Comparison of ENCODE assay signal across 8 cellular contexts in genomic region chr1:151838491-151839412, GRCh38. TPM values are rescaled to one million over a fixed set of nuclear protein-coding genes. Genes with fewer than 3 reads are reported as not detected.
DNase-seq lines count a peak whose midpoint lies in the region; ATAC-seq and TF ChIP-seq lines count a peak whose summit lies in the region.

No MANE protein-coding gene starts in this region.

- CTCF ChIA-PET in activated CD4-positive, alpha-beta T cell treated with anti-CD3 and anti-CD28 coated beads, Interleukin-2, amount 10 ng/mL, durations not matched to agents 7 days and 5 days (lab: Charles Lee): interaction anchor here (0.8 to 2.6 kb wide), 7 partner anchors 9 to 184 kb away, joined by 3 to 18 read pairs (median 3); no protein-coding TSS in a partner anchor

- H3K4me3 ChIP-seq in thoracic aorta: peak overlapping the region; percentile 77

- peak overlapping the region; percentile 82 for H3K27ac Mint-ChIP-seq in activated CD4-positive, alpha-beta T cell treated with anti-CD3 and anti-CD28 coated beads, Interleukin-2, amount 10 ng/mL, durations not matched to agents 7 days and 5 days

- no peak for DNase-seq in activated CD4-positive, alpha-beta T cell treated with anti-CD3 and anti-CD28 coated beads, Interleukin-2, amount 10 ng/mL, durations not matched to agents 7 days and 5 days
- DNase-seq in activated CD4-positive, alpha-beta T cell treated with anti-CD3 and anti-CD28 coated beads, Interleukin-2, amount 50 U/mL, for 1 hour: no peak
- DNase-seq in left lobe of liver (ENCODE audit: low spot score): no peak
- DNase-seq in thoracic aorta (ENCODE audit: low spot score): no peak
- DNase-seq in dedifferentiated amniotic fluid mesenchymal stem cell (ENCODE audit: extremely low spot score): no peak

- peaks cover 14 to 30% of the 10 kb centered on the region in 2 donors for H3K4me1 ChIP-seq in thoracic aorta (ENCODE audit: control insufficient read depth in 1 of 2, low read depth in 2 of 2)

- H3K27me3 ChIP-seq in thoracic aorta (replicated peaks; ENCODE audit: insufficient read depth): no peaks in the 10 kb centered on the region

- H3K4me3 Mint-ChIP-seq in activated CD4-positive, alpha-beta T cell treated with anti-CD3 and anti-CD28 coated beads, Interleukin-2, amount 10 ng/mL, durations not matched to agents 7 days and 5 days: peak overlapping the region; percentile 68

- peaks cover 2% of the 10 kb centered on the region for H3K36me3 Mint-ChIP-seq in activated CD4-positive, alpha-beta T cell treated with anti-CD3 and anti-CD28 coated beads, Interleukin-2, amount 10 ng/mL, durations not matched to agents 7 days and 5 days (ENCODE audit: low read depth)

- H3K36me3 ChIP-seq in thoracic aorta: no peaks in the 10 kb centered on the region

- peaks cover 60% of the 10 kb centered on the region for H3K4me1 Mint-ChIP-seq in activated CD4-positive, alpha-beta T cell treated with anti-CD3 and anti-CD28 coated beads, Interleukin-2, amount 10 ng/mL, durations not matched to agents 7 days and 5 days

- H3K27ac ChIP-seq in angular gyrus (ENCODE audit: low read depth, low read length) (peak overlapping the region; percentile 98), thoracic aorta (no peak overlapping the region)

- POLR2A ChIA-PET in activated CD4-positive, alpha-beta T cell treated with anti-CD3 and anti-CD28 coated beads, Interleukin-2, amount 10 ng/mL, durations not matched to agents 7 days and 5 days (lab: Charles Lee): interaction anchor here (0.6 to 0.7 kb wide), 2 partner anchors 129 to 488 kb away, joined by 3 read pairs; no protein-coding TSS in a partner anchor

- H3K9me3 Mint-ChIP-seq in activated CD4-positive, alpha-beta T cell treated with anti-CD3 and anti-CD28 coated beads, Interleukin-2, amount 10 ng/mL, durations not matched to agents 7 days and 5 days: no peaks in the 10 kb centered on the region

- TF ChIP-seq CTCF in thoracic aorta (IDR thresholded peaks at IDR 0.05): no peak

- ATAC-seq in left lobe of liver: peak; percentile 23
- no peak for ATAC-seq in thoracic aorta (ENCODE audit: insufficient number of reproducible peaks, low FRiP score, low read depth)
- no peak for ATAC-seq in HG03135 (IDR thresholded peaks at IDR 0.05; ENCODE audit: unreplicated experiment)
- no peak for ATAC-seq in HG02852 (IDR thresholded peaks at IDR 0.05; ENCODE audit: unreplicated experiment)

- H3K9me3 ChIP-seq in thoracic aorta: no peaks in the 10 kb centered on the region

- peaks cover 4% of the 10 kb centered on the region for H3K27me3 Mint-ChIP-seq in activated CD4-positive, alpha-beta T cell treated with anti-CD3 and anti-CD28 coated beads, Interleukin-2, amount 10 ng/mL, durations not matched to agents 7 days and 5 days

RNA-seq across cellular contexts. Expression of gene C2CD4D, which starts 0.9 kb away (rescaled TPM):
- total RNA-seq in activated CD4-positive, alpha-beta T cell treated with anti-CD3 and anti-CD28 coated beads, Interleukin-2, amount 10 ng/mL, durations not matched to agents 7 days and 5 days: 1 to 10 TPM in 1 of 2 experiments, under 1 TPM in 1; 0.89 to 1.1 TPM
- total RNA-seq in left lobe of liver (not detected), thoracic aorta (not detected)

RNA-seq across cellular contexts. Expression of gene RORC, which starts 7.2 kb away (rescaled TPM):
- 1 to 10 TPM; 7.3 to 7.5 TPM for total RNA-seq in activated CD4-positive, alpha-beta T cell treated with anti-CD3 and anti-CD28 coated beads, Interleukin-2, amount 10 ng/mL, durations not matched to agents 7 days and 5 days
- total RNA-seq in left lobe of liver (32.1 TPM), thoracic aorta (not detected)

RNA-seq across cellular contexts. Expression of gene THEM5, which starts 14.8 kb away (rescaled TPM):
- not detected for total RNA-seq in activated CD4-positive, alpha-beta T cell treated with anti-CD3 and anti-CD28 coated beads, Interleukin-2, amount 10 ng/mL, durations not matched to agents 7 days and 5 days
- total RNA-seq in left lobe of liver (not detected), thoracic aorta (not detected)

RNA-seq across cellular contexts. Expression of gene LINGO4, which starts 33.5 kb away (rescaled TPM):
- total RNA-seq in activated CD4-positive, alpha-beta T cell treated with anti-CD3 and anti-CD28 coated beads, Interleukin-2, amount 10 ng/mL, durations not matched to agents 7 days and 5 days: under 1 TPM; 0.35 to 0.50 TPM
- 0.15 TPM for total RNA-seq in left lobe of liver
- not detected for total RNA-seq in thoracic aorta

RNA-seq across cellular contexts. Expression of gene TDRKH, which starts 48.5 kb away (rescaled TPM):
- 10 to 100 TPM; 14.6 to 17.3 TPM for total RNA-seq in activated CD4-positive, alpha-beta T cell treated with anti-CD3 and anti-CD28 coated beads, Interleukin-2, amount 10 ng/mL, durations not matched to agents 7 days and 5 days
- 2.2 TPM for total RNA-seq in left lobe of liver
- total RNA-seq in thoracic aorta: 1 to 10 TPM; 3.1 to 3.2 TPM

Comparison
In these comparisons a context has a peak if more than half of its experiments do, and no peak if none do; other contexts are left out.
1. RNA of gene RORC, which starts 7.2 kb away (total RNA-seq): 32.1 TPM in left lobe of liver (single experiment) and 7.3 to 7.5 TPM in activated CD4-positive, alpha-beta T cell treated with anti-CD3 and anti-CD28 coated beads, Interleukin-2, amount 10 ng/mL, durations not matched to agents 7 days and 5 days; not detected in thoracic aorta; every median in the first group is over 4 times any median in the second.